ENCODE assay signal across 9 cellular contexts in the genomic region with DNA sequence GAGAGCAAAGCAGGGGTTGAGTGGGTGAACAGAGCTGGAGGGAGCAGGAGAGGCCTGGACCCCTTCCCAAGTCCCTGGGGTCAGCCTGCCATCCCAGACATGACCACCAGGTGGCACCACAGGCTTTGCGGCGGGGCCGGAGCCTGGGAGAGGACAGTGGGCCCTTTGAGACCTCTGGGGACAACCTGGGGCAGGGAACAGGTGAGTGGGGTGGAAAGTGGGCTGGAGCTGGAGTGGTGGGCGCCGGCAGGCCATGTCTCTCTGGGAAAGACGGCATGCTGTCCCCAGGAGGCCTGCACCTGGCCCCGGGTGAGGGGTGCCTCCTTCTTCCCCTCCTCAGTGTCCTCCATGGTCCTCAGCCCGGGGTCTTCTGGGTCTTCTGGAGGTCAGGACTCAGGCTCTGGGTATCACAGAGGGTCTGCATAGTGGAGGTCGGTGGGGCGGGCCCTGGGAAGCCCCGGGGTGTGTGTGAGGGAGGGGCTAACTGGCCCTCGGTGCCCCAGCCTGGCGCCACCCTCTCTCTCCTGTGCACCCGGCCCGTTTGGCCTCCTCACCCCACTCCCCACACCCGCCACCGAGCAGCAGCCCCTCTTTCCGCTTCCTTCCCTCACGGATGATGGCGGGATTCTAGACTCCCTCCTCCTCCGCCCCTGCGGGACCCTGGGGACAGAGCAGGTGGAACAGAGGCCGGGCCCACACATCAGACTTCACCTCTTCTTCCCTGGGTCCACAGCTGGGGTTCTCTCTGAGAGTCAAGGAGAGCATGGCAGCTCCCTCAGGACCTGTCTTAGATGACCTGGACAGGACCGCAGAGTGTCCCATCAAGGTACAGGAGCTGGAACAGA. TPM values are rescaled to one million over a fixed set of nuclear protein-coding genes. Genes with fewer than 3 reads are reported as not detected.
DNase-seq lines count a peak whose midpoint lies in the region; ATAC-seq and TF ChIP-seq lines count a peak whose summit lies in the region.
"Had no signal": no experiment of that assay in that cellular context is flagged by ENCODE, and none has a peak within 500 bp of the region (broad histone marks: within the 10 kb centered on the region; RNA-seq: fewer than 3 reads in every experiment).

No MANE protein-coding gene starts in this region.

- H3K4me1 ChIP-seq in BE2C (peaks cover 2% of the 10 kb centered on the region), OCI-LY1 (ENCODE audit: insufficient read depth, low read length, severe bottlenecking) (no peaks in the 10 kb centered on the region), upper lobe of right lung (peaks cover 6% of the 10 kb centered on the region)

- H3K9me3 ChIP-seq in BE2C (no peaks in the 10 kb centered on the region), OCI-LY1 (ENCODE audit: low read length) (no peaks in the 10 kb centered on the region), upper lobe of right lung (no peaks in the 10 kb centered on the region)

- no peak overlapping the region for H2AFZ ChIP-seq in OCI-LY1 (ENCODE audit: low read length)

- ATAC-seq in upper lobe of right lung (peak; percentile 86), GM18867 (IDR thresholded peaks at IDR 0.05; ENCODE audit: unreplicated experiment) (no peak)

- H3K4me1 Mint-ChIP-seq in osteocyte (ENCODE audit: unreplicated experiment), result peaks cover 3% of the 10 kb centered on the region

- H3K27me3 ChIP-seq in BE2C, result no peaks in the 10 kb centered on the region
- H3K27me3 ChIP-seq in OCI-LY1 (ENCODE audit: insufficient read depth, low read length), result no peaks in the 10 kb centered on the region
- peaks cover 2% of the 10 kb centered on the region for H3K27me3 ChIP-seq in upper lobe of right lung

- intact Hi-C loops in upper lobe of right lung (cut with DNase I), result loop anchor here (5.0 kb wide), 2 partner anchors 107 to 152 kb away; no protein-coding TSS in a partner anchor

- no peaks in the 10 kb centered on the region for H3K27me3 Mint-ChIP-seq in osteocyte (ENCODE audit: unreplicated experiment)
- H3K27me3 Mint-ChIP-seq: stimulated activated naive CD8-positive, alpha-beta T cell treated with anti-CD3 and anti-CD28 coated beads, Interleukin-15, Interleukin-2, amounts not matched to agents 100 ng/mL and 50 ng/mL, for 24 hours had no signal

- H3K27ac ChIP-seq in OCI-LY1 (ENCODE audit: low read depth, low read length, poor library complexity, severe bottlenecking), result no peak overlapping the region
- H3K27ac ChIP-seq in upper lobe of right lung, result no peak overlapping the region

- H3K36me3 Mint-ChIP-seq in osteocyte (ENCODE audit: unreplicated experiment), result no peaks in the 10 kb centered on the region

- no peak overlapping the region for H3K4me3 Mint-ChIP-seq in osteocyte (ENCODE audit: unreplicated experiment)
- H3K4me3 Mint-ChIP-seq: stimulated activated naive CD8-positive, alpha-beta T cell treated with anti-CD3 and anti-CD28 coated beads, Interleukin-15, Interleukin-2, amounts not matched to agents 100 ng/mL and 50 ng/mL, for 24 hours had no signal

- no peaks in the 10 kb centered on the region for H4K20me1 ChIP-seq in OCI-LY1 (ENCODE audit: insufficient read depth, low read length)

- no peak overlapping the region for H3K27ac Mint-ChIP-seq in osteocyte (ENCODE audit: unreplicated experiment)
- H3K27ac Mint-ChIP-seq: stimulated activated naive CD8-positive, alpha-beta T cell treated with anti-CD3 and anti-CD28 coated beads, Interleukin-15, Interleukin-2, amounts not matched to agents 100 ng/mL and 50 ng/mL, for 24 hours had no signal

- H3K4me3 ChIP-seq in BE2C (ENCODE audit: low read depth, low read length), result no peak overlapping the region
- no peak overlapping the region for H3K4me3 ChIP-seq in OCI-LY1 (ENCODE audit: low read depth, low read length, poor library complexity, severe bottlenecking)
- no peak overlapping the region for H3K4me3 ChIP-seq in foreskin fibroblast (ENCODE audit: low read depth in 1 of 2, low read length in 2 of 2)
- no peak overlapping the region for H3K4me3 ChIP-seq in upper lobe of right lung

- H3K79me2 ChIP-seq in OCI-LY1 (ENCODE audit: insufficient read depth, low read length), result no peaks in the 10 kb centered on the region

- peak; percentile 96 for TF ChIP-seq CTCF in BE2C (IDR thresholded peaks at IDR 0.05; ENCODE audit: low read depth, low read length)
- TF ChIP-seq CTCF in OCI-LY1 (IDR thresholded peaks at IDR 0.05; ENCODE audit: low read length), result peak; percentile 86
- TF ChIP-seq CTCF in foreskin fibroblast (IDR thresholded peaks at IDR 0.05; ENCODE audit: low read depth, low read length), result peak; percentile 94
- TF ChIP-seq CTCF in osteocyte (IDR thresholded peaks at IDR 0.05), result peak; percentile 98
- TF ChIP-seq CTCF in upper lobe of right lung (IDR thresholded peaks at IDR 0.05), result peak; percentile 97

- H3K9me3 Mint-ChIP-seq in osteocyte (ENCODE audit: unreplicated experiment), result no peaks in the 10 kb centered on the region
- H3K9me3 Mint-ChIP-seq: stimulated activated naive CD8-positive, alpha-beta T cell treated with anti-CD3 and anti-CD28 coated beads, Interleukin-15, Interleukin-2, amounts not matched to agents 100 ng/mL and 50 ng/mL, for 24 hours had no signal

- no peak overlapping the region for H3K9ac ChIP-seq in OCI-LY1 (ENCODE audit: low read length)

- H3F3A ChIP-seq in OCI-LY1 (ENCODE audit: insufficient read depth, low read length), result no peaks in the 10 kb centered on the region

- no peaks in the 10 kb centered on the region for H3K9me2 ChIP-seq in OCI-LY1 (ENCODE audit: low read depth, low read length)

- H3K4me2 ChIP-seq in OCI-LY1 (ENCODE audit: low read length), result no peak overlapping the region

- H3K36me3 ChIP-seq in BE2C (no peaks in the 10 kb centered on the region), OCI-LY1 (ENCODE audit: insufficient read depth, low read length) (no peaks in the 10 kb centered on the region), upper lobe of right lung (no peaks in the 10 kb centered on the region)

- peak; percentile 83 for DNase-seq in BE2C
- DNase-seq in GM19238 (ENCODE audit: insufficient read length, low spot score), result peak; percentile 83
- peak; percentile 84 to 86 for DNase-seq in activated T-cell treated with anti-CD3 and anti-CD28 coated beads, Interleukin-2, amount 50 U/mL, for 48 hours
- DNase-seq in foreskin fibroblast, result peak in 1 of 2 donors; percentile 62
- DNase-seq in osteocyte (ENCODE audit: extremely low spot score, unreplicated experiment), result peak; percentile 93
- DNase-seq in upper lobe of right lung, result peak; percentile 84

RNA-seq across cellular contexts. Expression of gene PKP1, which starts 28.5 kb away (rescaled TPM):
- 0.93 TPM for polyA plus RNA-seq in BE2C (2012; ENCODE audit: insufficient read depth, insufficient read length, low read depth)
- total RNA-seq in osteocyte (not detected in 2 replicates), upper lobe of right lung (0.69 TPM)
